Comparison of ENCODE assay signal across 15 cellular contexts in genomic region chr15:61527836-61528589, GRCh38.
DNase-seq lines count a peak whose midpoint lies in the region; ATAC-seq and TF ChIP-seq lines count a peak whose summit lies in the region.
"Had no signal": no experiment of that assay in that cellular context is flagged by ENCODE, and none has a peak within 500 bp of the region (broad histone marks: within the 10 kb centered on the region; RNA-seq: fewer than 3 reads in every experiment).

No MANE protein-coding gene starts in this region.

- no peaks in the 10 kb centered on the region for H4K20me1 ChIP-seq in BLaER1 treated with 17β-estradiol and CSF1 and Interleukin-3, amounts not matched to agents 10 nM and 100 nM
- H4K20me1 ChIP-seq in GM23338 (replicated peaks; ENCODE audit: insufficient read depth) = no peaks in the 10 kb centered on the region

- peak overlapping the region; percentile 93; the same call in 1 of the 2 replicates for H2AFZ ChIP-seq in GM23338

- peak; percentile 41 for DNase-seq in GM23338 (ENCODE audit: low spot score)
- DNase-seq in NCI-H82 treated with DMSO at 0.1 percent for 48 hours (lab: John Stamatoyannopoulos, UW; ENCODE audit: unreplicated experiment) = peak; percentile 80
- DNase-seq in glutamatergic neuron = peak; percentile 38
- DNase-seq in activated T-cell treated with anti-CD3 and anti-CD28 coated beads, Interleukin-2, amount 50 U/mL, for 24 hours = no peak
- no peak for DNase-seq in stimulated activated CD4-positive, alpha-beta T cell treated with anti-CD3 and anti-CD28 coated beads, Interleukin-2, amount 100 ng/mL, for 24 hours
- DNase-seq in DMS153 treated with DMSO at 0.1 percent for 48 hours (lab: John Stamatoyannopoulos, UW; ENCODE audit: unreplicated experiment) = no peak
- DNase-seq: activated CD4-positive, alpha-beta T cell treated with anti-CD3 and anti-CD28 coated beads, Interleukin-2, amount 50 U/mL, for 4 hours; DND-41; NCI-H2227 treated with DMSO at 0.1 percent for 48 hours; stimulated activated CD8-positive, alpha-beta memory T cell treated with anti-CD3 and anti-CD28 coated beads, Interleukin-4, amount 100 ng/mL, for 48 hours had no signal

- peaks cover 30 to 83% (median 76%) of the 10 kb centered on the region in 10 experiments for H3K4me1 ChIP-seq in BLaER1 treated with 17β-estradiol and CSF1 and Interleukin-3, amounts not matched to agents 10 nM and 100 nM
- peaks cover 19% of the 10 kb centered on the region for H3K4me1 ChIP-seq in GM23338 (ENCODE audit: insufficient read depth)
- H3K4me1 ChIP-seq: ascending aorta had no signal

- no peaks in the 10 kb centered on the region for H3K79me2 ChIP-seq in GM23338 (replicated peaks; ENCODE audit: insufficient read depth)

- no peaks in the 10 kb centered on the region for H3K9me3 ChIP-seq in BLaER1 treated with 17β-estradiol and CSF1 and Interleukin-3, amounts not matched to agents 10 nM and 100 nM (replicated peaks in 1 of 11)
- H3K9me3 ChIP-seq: ascending aorta had no signal

- H3K27ac ChIP-seq in BLaER1 treated with 17β-estradiol and CSF1 and Interleukin-3, amounts not matched to agents 10 nM and 100 nM = peak overlapping the region in 10 of 11 experiments; percentile 6 to 71 (median 46); a peak in 17 of 22 replicates
- H3K27ac ChIP-seq in GM23338 (ENCODE audit: low read depth) = peak overlapping the region; percentile 68; the same call in 1 of the 2 replicates
- H3K27ac ChIP-seq: ascending aorta, HL-60 had no signal

- TF ChIP-seq CTCF in GM23338 (conservative IDR thresholded peaks at IDR 0.05; ENCODE audit: low read depth in 2 of 2) (peak in 1 of 2 experiments; percentile 37; a peak in 2 of 4 replicates), glutamatergic neuron (IDR thresholded peaks at IDR 0.05; ENCODE audit: partially characterized antibody, unreplicated experiment) (no peak)

- H3K36me3 Mint-ChIP-seq in GM23338 (ENCODE audit: low read depth) (no peaks in the 10 kb centered on the region), glutamatergic neuron (ENCODE audit: unreplicated experiment) (no peaks in the 10 kb centered on the region)
- H3K36me3 Mint-ChIP-seq in activated T-cell treated with anti-CD3 and anti-CD28 coated beads, Interleukin-2, amount 50 U/mL, for 24 hours (ENCODE audit: low read depth) = no peaks in the 10 kb centered on the region

- H3K9me2 ChIP-seq in GM23338 (ENCODE audit: insufficient read depth) = no peaks in the 10 kb centered on the region

- no peaks in the 10 kb centered on the region for H3K36me3 ChIP-seq in BLaER1 treated with 17β-estradiol and CSF1 and Interleukin-3, amounts not matched to agents 10 nM and 100 nM
- H3K36me3 ChIP-seq in GM23338 (ENCODE audit: insufficient read depth) = no peaks in the 10 kb centered on the region
- H3K36me3 ChIP-seq: ascending aorta had no signal

- H3K4me3 Mint-ChIP-seq in GM23338 (peak overlapping the region; percentile 26; the same call in 1 of the 3 replicates), glutamatergic neuron (ENCODE audit: unreplicated experiment) (peak overlapping the region; percentile 52)
- H3K4me3 Mint-ChIP-seq in activated T-cell treated with anti-CD3 and anti-CD28 coated beads, Interleukin-2, amount 50 U/mL, for 24 hours = no peak overlapping the region

- H3K4me2 ChIP-seq in BLaER1 treated with 17β-estradiol and CSF1 and Interleukin-3, amounts not matched to agents 10 nM and 100 nM = peak overlapping the region; percentile 64 to 88 (median 79)
- peak overlapping the region; percentile 4 for H3K4me2 ChIP-seq in GM23338

- no peaks in the 10 kb centered on the region for H3K27me3 ChIP-seq in BLaER1 treated with 17β-estradiol and CSF1 and Interleukin-3, amounts not matched to agents 10 nM and 100 nM
- no peaks in the 10 kb centered on the region for H3K27me3 ChIP-seq in GM23338 (ENCODE audit: insufficient read depth)
- H3K27me3 ChIP-seq: ascending aorta had no signal

- ATAC-seq in GM23338 (peak; percentile 75), HG02798 (IDR thresholded peaks at IDR 0.05; ENCODE audit: poor library complexity, unreplicated experiment) (no peak)

- H3K4me1 Mint-ChIP-seq in GM23338 = peaks cover 27% of the 10 kb centered on the region
- peaks cover 31% of the 10 kb centered on the region for H3K4me1 Mint-ChIP-seq in glutamatergic neuron (ENCODE audit: low read depth, unreplicated experiment)
- H3K4me1 Mint-ChIP-seq in activated T-cell treated with anti-CD3 and anti-CD28 coated beads, Interleukin-2, amount 50 U/mL, for 24 hours (ENCODE audit: low read depth) = no peaks in the 10 kb centered on the region

- H3F3A ChIP-seq in GM23338 (replicated peaks; ENCODE audit: low read depth) = no peaks in the 10 kb centered on the region

- H3K9ac ChIP-seq in BLaER1 treated with 17β-estradiol and CSF1 and Interleukin-3, amounts not matched to agents 10 nM and 100 nM = peak overlapping the region in 8 of 11 experiments; percentile 14 to 58 (median 34); a peak in 11 of 22 replicates

- peak overlapping the region; percentile 79; the same call in 1 of the 2 replicates for H3K27ac Mint-ChIP-seq in GM23338
- H3K27ac Mint-ChIP-seq in glutamatergic neuron (ENCODE audit: unreplicated experiment) = peak overlapping the region; percentile 87
- H3K27ac Mint-ChIP-seq in activated T-cell treated with anti-CD3 and anti-CD28 coated beads, Interleukin-2, amount 50 U/mL, for 24 hours = no peak overlapping the region
- H3K27ac Mint-ChIP-seq: activated T-helper 2 cell treated with anti-CD3 and anti-CD28 coated beads, Interferon-gamma antibody, Interleukin-2, Interleukin-4, amounts not matched to agents 10 μg/mL and 5 μg/mL and 100 μg/mL, durations not matched to agents 14 hours and 24 hours and 36 hours had no signal

- no peaks in the 10 kb centered on the region; the same call in 2 of the 3 replicates for H3K9me3 Mint-ChIP-seq in GM23338
- peaks cover 9% of the 10 kb centered on the region for H3K9me3 Mint-ChIP-seq in glutamatergic neuron (ENCODE audit: unreplicated experiment)
- H3K9me3 Mint-ChIP-seq in activated T-cell treated with anti-CD3 and anti-CD28 coated beads, Interleukin-2, amount 50 U/mL, for 24 hours = no peaks in the 10 kb centered on the region
- H3K9me3 Mint-ChIP-seq: activated T-helper 2 cell treated with anti-CD3 and anti-CD28 coated beads, Interferon-gamma antibody, Interleukin-2, Interleukin-4, amounts not matched to agents 10 μg/mL and 5 μg/mL and 100 μg/mL, durations not matched to agents 14 hours and 24 hours and 36 hours had no signal

- H3K4me3 ChIP-seq in BLaER1 treated with 17β-estradiol and CSF1 and Interleukin-3, amounts not matched to agents 10 nM and 100 nM = peak overlapping the region in 3 of 10 experiments; percentile 4 to 35 (median 16); a peak in 6 of 20 replicates
- 0 out of 2 replicates have a peak overlapping the region, but pooled peaks have one; percentile 19 for H3K4me3 ChIP-seq in GM23338
- H3K4me3 ChIP-seq: ascending aorta had no signal

- H3K27me3 Mint-ChIP-seq in GM23338 (ENCODE audit: insufficient read depth, low read depth, poor library complexity) = peaks cover under 1% of the 10 kb centered on the region
- H3K27me3 Mint-ChIP-seq in glutamatergic neuron (ENCODE audit: unreplicated experiment) = peaks cover 9% of the 10 kb centered on the region
- H3K27me3 Mint-ChIP-seq in activated T-cell treated with anti-CD3 and anti-CD28 coated beads, Interleukin-2, amount 50 U/mL, for 24 hours = peaks cover 9% of the 10 kb centered on the region

TF ChIP-seq in GM23338, 12 proteins besides CTCF, POLR2A, EP300 and RAD21:
- no peak for TF ChIP-seq EZH2phosphoT487 (IDR thresholded peaks at IDR 0.05; ENCODE audit: unreplicated experiment)
- TF ChIP-seq NANOG (IDR thresholded peaks at IDR 0.05; ENCODE audit: borderline replicate concordance) = no peak

Comparison
In these comparisons a context has a peak if more than half of its experiments do, and no peak if none do; other contexts are left out.
1. DNase-seq: peak in GM23338 (single experiment), NCI-H82 treated with DMSO at 0.1 percent for 48 hours (single experiment) and glutamatergic neuron (single experiment); none in activated T-cell treated with anti-CD3 and anti-CD28 coated beads, Interleukin-2, amount 50 U/mL, for 24 hours (single experiment), stimulated activated CD4-positive, alpha-beta T cell treated with anti-CD3 and anti-CD28 coated beads, Interleukin-2, amount 100 ng/mL, for 24 hours (0 of 2) and DMS153 treated with DMSO at 0.1 percent for 48 hours (single experiment).